ENCODE assay signal across 9 cellular contexts in the genomic region with DNA sequence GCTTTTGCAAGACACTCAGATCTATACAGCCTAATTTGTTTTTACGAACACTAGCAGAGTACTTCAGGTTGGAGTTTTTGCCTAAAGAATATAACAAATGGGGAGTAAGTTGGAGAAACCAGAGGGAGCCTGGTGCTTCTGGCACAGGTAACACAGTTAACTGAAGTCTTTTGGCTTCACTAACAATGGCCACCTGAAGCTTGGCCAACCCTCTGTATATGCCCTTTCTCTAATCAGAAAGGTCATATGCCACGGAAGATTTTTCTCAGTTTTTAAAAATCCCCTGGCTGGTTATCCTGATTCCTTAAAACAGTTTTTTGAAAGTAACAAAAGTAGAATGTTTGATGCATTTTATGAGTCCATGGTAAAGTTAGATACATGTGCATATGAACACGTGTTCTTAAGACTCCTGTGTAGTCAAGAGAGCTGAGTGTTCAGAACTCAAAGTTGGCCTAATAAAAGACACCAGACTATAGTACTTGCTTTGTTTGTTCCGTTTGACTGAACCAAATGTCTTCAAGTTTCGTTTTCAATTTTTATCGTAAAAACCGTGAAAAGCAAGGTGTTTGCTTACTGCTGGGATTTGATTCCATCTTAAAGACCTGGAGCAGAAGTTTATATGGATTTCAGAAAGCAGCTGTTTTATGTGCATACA.
A peak's percentile ranks its signal among the peaks of the same experiment; 100 is the strongest.
DNase-seq lines count a peak whose midpoint lies in the region; ATAC-seq and TF ChIP-seq lines count a peak whose summit lies in the region.
"Had no signal": no experiment of that assay in that cellular context is flagged by ENCODE, and none has a peak within 500 bp of the region (broad histone marks: within the 10 kb centered on the region; RNA-seq: fewer than 3 reads in every experiment).

No MANE protein-coding gene starts in this region.

- no peak overlapping the region for H4K5ac ChIP-seq in mesendoderm (ENCODE audit: low read length)

- peak overlapping the region; percentile 73 for H3K4me2 ChIP-seq in Loucy (ENCODE audit: low read depth, low read length, poor library complexity, severe bottlenecking)
- no peak overlapping the region for H3K4me2 ChIP-seq in mesendoderm (ENCODE audit: low read length)

- peak overlapping the region; percentile 68 to 82 for H3K4me3 Mint-ChIP-seq in effector memory CD8-positive, alpha-beta T cell

- no peak overlapping the region for H3K18ac ChIP-seq in mesendoderm (ENCODE audit: low read length)

- H3K27ac ChIP-seq in left ventricle myocardium inferior (replicated peaks) = no peak overlapping the region
- no peak overlapping the region for H3K27ac ChIP-seq in upper lobe of right lung
- H3K27ac ChIP-seq in mesendoderm (ENCODE audit: low read depth, low read length) = no peak overlapping the region
- H3K27ac ChIP-seq: C4-2B had no signal

- H3K56ac ChIP-seq in mesendoderm (ENCODE audit: low read length) = no peak overlapping the region

- no peaks in the 10 kb centered on the region for H3K27me3 Mint-ChIP-seq in effector memory CD8-positive, alpha-beta T cell

- no peaks in the 10 kb centered on the region for H3K9me2 ChIP-seq in Loucy (replicated peaks; ENCODE audit: low read depth, low read length)

- no peaks in the 10 kb centered on the region for H3K79me1 ChIP-seq in mesendoderm (ENCODE audit: low read length)

- H3K23ac ChIP-seq in mesendoderm (ENCODE audit: low read length) = no peak overlapping the region

- no peaks in the 10 kb centered on the region for H4K20me1 ChIP-seq in Loucy (ENCODE audit: insufficient read depth, low read length, poor library complexity, severe bottlenecking)

- no peak overlapping the region for H2BK5ac ChIP-seq in mesendoderm (ENCODE audit: low read length)

- WGBS in mesendoderm (ENCODE audit: extremely low coverage, insufficient coverage, low lambda C conversion rate) = no CpG with 5 or more reads among the region's 7 CpGs

- no peaks in the 10 kb centered on the region for H3K36me3 ChIP-seq in left ventricle myocardium inferior
- no peaks in the 10 kb centered on the region for H3K36me3 ChIP-seq in Loucy (ENCODE audit: insufficient read depth, low read length)
- H3K36me3 ChIP-seq in upper lobe of right lung = no peaks in the 10 kb centered on the region
- no peaks in the 10 kb centered on the region for H3K36me3 ChIP-seq in mesendoderm (ENCODE audit: control insufficient read depth, insufficient read depth, low read length)

- peaks cover 19% of the 10 kb centered on the region for H3K4me1 ChIP-seq in left ventricle myocardium inferior
- H3K4me1 ChIP-seq in Loucy (ENCODE audit: insufficient read depth, low read length, poor library complexity, severe bottlenecking) = peaks cover 17% of the 10 kb centered on the region
- no peaks in the 10 kb centered on the region for H3K4me1 ChIP-seq in upper lobe of right lung
- peaks cover 3% of the 10 kb centered on the region for H3K4me1 ChIP-seq in mesendoderm (ENCODE audit: control insufficient read depth, low read depth, low read length)

- H3K9me3 ChIP-seq in left ventricle myocardium inferior (replicated peaks) = no peaks in the 10 kb centered on the region
- H3K9me3 ChIP-seq in Loucy (ENCODE audit: insufficient read depth, low read depth, low read length) = no peaks in the 10 kb centered on the region
- no peaks in the 10 kb centered on the region for H3K9me3 ChIP-seq in upper lobe of right lung

- H3K36me3 Mint-ChIP-seq in effector memory CD8-positive, alpha-beta T cell (ENCODE audit: insufficient read depth) = peaks cover 3% of the 10 kb centered on the region

- no peak overlapping the region for H2BK120ac ChIP-seq in mesendoderm (ENCODE audit: low read depth, low read length)

- H3K4me1 Mint-ChIP-seq in effector memory CD8-positive, alpha-beta T cell (ENCODE audit: low read depth in 2 of 2) = peaks cover 15 to 22% of the 10 kb centered on the region in 2 donors

- H3K79me2 ChIP-seq in Loucy (ENCODE audit: insufficient read depth, low read length) (no peaks in the 10 kb centered on the region), mesendoderm (ENCODE audit: control insufficient read depth, insufficient read depth, low read length) (no peaks in the 10 kb centered on the region)

- H3K27me3 ChIP-seq in left ventricle myocardium inferior (ENCODE audit: low read depth) (no peaks in the 10 kb centered on the region), Loucy (ENCODE audit: insufficient read depth, low read length, poor library complexity, severe bottlenecking) (no peaks in the 10 kb centered on the region), upper lobe of right lung (no peaks in the 10 kb centered on the region), mesendoderm (ENCODE audit: insufficient read depth, low read length, poor library complexity) (no peaks in the 10 kb centered on the region)

- H3F3A ChIP-seq in Loucy (ENCODE audit: low read depth) = no peaks in the 10 kb centered on the region

- H4K8ac ChIP-seq in mesendoderm (ENCODE audit: low read depth, low read length) = no peak overlapping the region

- peak overlapping the region; percentile 87 for H2AFZ ChIP-seq in Loucy (ENCODE audit: low read length)

- H2BK15ac ChIP-seq in mesendoderm (replicated peaks; ENCODE audit: low read depth) = no peak overlapping the region

- intact Hi-C loops in left ventricle myocardium inferior (cut with micrococcal nuclease) = no loop called here
- intact Hi-C loops in cardiac septum (cut with DNase I) = no loop called here
- intact Hi-C loops in upper lobe of right lung (cut with DNase I) = no loop called here

- H3K9me3 Mint-ChIP-seq in effector memory CD8-positive, alpha-beta T cell = no peaks in the 10 kb centered on the region

- H3K27ac Mint-ChIP-seq in effector memory CD8-positive, alpha-beta T cell = peak overlapping the region in 1 of 2 donors; percentile 88

- no peak overlapping the region for H2AK5ac ChIP-seq in mesendoderm (ENCODE audit: low read length)

- TF ChIP-seq CTCF in left ventricle myocardium inferior (IDR thresholded peaks at IDR 0.05; ENCODE audit: borderline replicate concordance) = no peak
- no peak for TF ChIP-seq CTCF in Loucy (conservative IDR thresholded peaks at IDR 0.05; ENCODE audit: low read length)
- TF ChIP-seq CTCF in upper lobe of right lung (IDR thresholded peaks at IDR 0.05) = no peak

- peak overlapping the region; percentile 41 for H3K4me3 ChIP-seq in left ventricle myocardium inferior
- H3K4me3 ChIP-seq in Loucy (ENCODE audit: low read length, poor library complexity, severe bottlenecking) = peak overlapping the region; percentile 62
- H3K4me3 ChIP-seq in upper lobe of right lung = peak overlapping the region; percentile 34
- no peak overlapping the region for H3K4me3 ChIP-seq in mesendoderm (ENCODE audit: low read length)

- H3K9ac ChIP-seq in Loucy (ENCODE audit: low read depth, low read length, poor library complexity, severe bottlenecking) = peak overlapping the region; percentile 42
- H3K9ac ChIP-seq in mesendoderm (ENCODE audit: low read length) = no peak overlapping the region

- DNase-seq in left ventricle myocardium inferior = no peak
- DNase-seq in cardiac septum (ENCODE audit: low spot score) = no peak
- no peak for DNase-seq in effector memory CD8-positive, alpha-beta T cell
- DNase-seq in upper lobe of right lung = no peak
- DNase-seq in NCI-H2171 treated with DMSO at 0.1 percent for 48 hours (lab: John Stamatoyannopoulos, UW) = no peak
- DNase-seq in mesendoderm = no peak
- no peak for DNase-seq in SKM-1 treated with dmso at 0.1 percent for 144 hours (lab: John Stamatoyannopoulos, UW; ENCODE audit: unreplicated experiment)

- no peak for ATAC-seq in effector memory CD8-positive, alpha-beta T cell (replicated peaks)
- no peak for ATAC-seq in upper lobe of right lung

- no peak overlapping the region for H3K4ac ChIP-seq in mesendoderm (ENCODE audit: low read depth, low read length)
